In the genomic region with DNA sequence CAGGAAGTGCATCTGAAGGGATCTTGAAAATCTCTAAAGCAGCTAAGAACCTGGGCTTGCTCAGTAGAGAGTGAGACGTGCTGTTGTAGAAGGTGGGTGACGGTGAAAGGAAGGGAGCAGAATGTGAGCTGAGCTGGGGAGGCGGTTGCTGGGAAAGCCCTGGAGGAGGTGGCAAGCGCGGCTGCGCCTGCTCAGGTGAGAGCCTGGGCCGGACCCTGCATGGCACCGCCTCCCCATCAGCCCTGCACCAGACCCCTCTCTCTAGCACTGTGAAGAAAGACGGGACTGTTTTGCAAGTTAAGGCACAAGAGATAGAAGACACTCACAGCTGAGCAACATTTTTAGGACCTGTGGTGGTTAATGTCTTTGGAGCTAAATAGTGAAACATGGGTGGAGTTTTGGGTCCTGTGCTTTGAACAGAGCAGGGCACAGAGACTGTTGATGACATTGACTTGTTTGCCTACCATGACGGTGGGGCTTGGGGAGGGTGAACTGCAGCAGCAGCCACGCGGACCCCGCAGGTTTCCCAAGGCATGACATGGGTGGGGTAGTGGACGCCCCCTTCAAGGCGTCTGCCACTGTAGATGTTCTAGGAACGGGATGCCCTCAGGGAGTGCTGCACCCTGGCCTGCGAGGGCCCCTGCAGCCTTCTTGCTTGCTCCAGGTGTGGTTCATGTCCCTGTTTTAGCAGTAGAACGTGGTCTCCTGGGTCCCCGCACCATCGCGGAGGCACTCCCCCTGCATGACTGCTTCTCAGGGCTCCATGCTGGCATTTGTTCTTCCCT, we compare ENCODE assay signal across 25 cellular contexts.
"Had no signal": no experiment of that assay in that cellular context is flagged by ENCODE, and none has a peak within 500 bp of the region (broad histone marks: within the 10 kb centered on the region; RNA-seq: fewer than 3 reads in every experiment).

No MANE protein-coding gene starts in this region.

- H3K9me3 ChIP-seq: MG63 had no signal

- H3K4me1 Mint-ChIP-seq: activated B cell treated with CpG ODN at 0.5 μM for 24 hours; activated CD4-positive, alpha-beta T cell treated with anti-CD3 and anti-CD28 coated beads, Interleukin-2, amount 10 ng/mL, durations not matched to agents 24 days and 14 days; activated CD8-positive, alpha-beta memory T cell treated with anti-CD3 and anti-CD28 coated beads, Interleukin-2, amount 10 ng/mL, durations not matched to agents 7 days and 5 days had no signal

- H3K4me3 ChIP-seq: MG63, PC-9 had no signal

- ATAC-seq: activated CD8-positive, alpha-beta memory T cell treated with anti-CD3 and anti-CD28 coated beads, Interleukin-2, amount 10 ng/mL, durations not matched to agents 7 days and 5 days; activated T-cell treated with anti-CD3 and anti-CD28 coated beads, Interleukin-2, amount 50 U/mL, for 4 hours; T-helper 17 cell had no signal

- H3K36me3 Mint-ChIP-seq: activated CD8-positive, alpha-beta memory T cell treated with anti-CD3 and anti-CD28 coated beads, Interleukin-2, amount 10 ng/mL, durations not matched to agents 7 days and 5 days; activated naive CD8-positive, alpha-beta T cell had no signal

- H3K27me3 Mint-ChIP-seq: activated CD4-positive, alpha-beta T cell treated with anti-CD3 and anti-CD28 coated beads, Interleukin-2, amount 10 ng/mL, durations not matched to agents 24 days and 14 days had no signal

- H3K4me2 ChIP-seq: KMS-11, PC-9 had no signal

- FAIRE-seq: TTC549 had no signal

- H3K27ac Mint-ChIP-seq: activated B cell treated with CpG ODN at 0.5 μM for 24 hours; activated CD4-positive, alpha-beta T cell treated with anti-CD3 and anti-CD28 coated beads, Interleukin-2, amount 10 ng/mL, durations not matched to agents 24 days and 14 days; activated CD8-positive, alpha-beta memory T cell treated with anti-CD3 and anti-CD28 coated beads, Interleukin-2, amount 10 ng/mL, durations not matched to agents 7 days and 5 days; activated naive CD8-positive, alpha-beta T cell; T-helper 17 cell had no signal

- H2AFZ ChIP-seq: PC-9 had no signal

- H3K27me3 ChIP-seq: brain microvascular endothelial cell, MG63 had no signal

- H3K9me3 Mint-ChIP-seq: activated B cell treated with CpG ODN at 0.5 μM for 24 hours; activated CD4-positive, alpha-beta T cell treated with anti-CD3 and anti-CD28 coated beads, Interleukin-2, amount 10 ng/mL, durations not matched to agents 24 days and 14 days; activated T-cell treated with anti-CD3 and anti-CD28 coated beads, Interleukin-2, amount 50 U/mL, for 4 hours had no signal

- H3K36me3 ChIP-seq: brain microvascular endothelial cell, MG63 had no signal

- H3K4me3 Mint-ChIP-seq: activated B cell treated with CpG ODN at 0.5 μM for 24 hours; activated CD4-positive, alpha-beta T cell treated with anti-CD3 and anti-CD28 coated beads, Interleukin-2, amount 10 ng/mL, durations not matched to agents 24 days and 14 days; activated CD8-positive, alpha-beta memory T cell treated with anti-CD3 and anti-CD28 coated beads, Interleukin-2, amount 10 ng/mL, durations not matched to agents 7 days and 5 days; activated naive CD8-positive, alpha-beta T cell; activated T-cell treated with anti-CD3 and anti-CD28 coated beads, Interleukin-2, amount 50 U/mL, for 4 hours; T-helper 17 cell had no signal

- H3K9ac ChIP-seq: KMS-11 had no signal

- H3K27ac ChIP-seq: brain microvascular endothelial cell, KMS-11, PC-9 had no signal

- DNase-seq: activated B cell treated with CpG ODN at 0.5 μM for 24 hours; activated CD4-positive, alpha-beta T cell treated with anti-CD3 and anti-CD28 coated beads for 1 hour; activated CD4-positive, alpha-beta T cell treated with anti-CD3 and anti-CD28 coated beads, Interleukin-2, amount 10 ng/mL, durations not matched to agents 24 days and 14 days; activated CD4-positive, alpha-beta T cell treated with anti-CD3 and anti-CD28 coated beads, Interleukin-2, amount 50 U/mL, for 48 hours; activated CD8-positive, alpha-beta memory T cell treated with anti-CD3 and anti-CD28 coated beads, Interleukin-2, amount 10 ng/mL, durations not matched to agents 7 days and 5 days; activated effector memory CD4-positive, alpha-beta T cell treated with anti-CD3 and anti-CD28 coated beads, Interleukin-2, amount 50 U/mL, for 16 hours; activated naive CD4-positive, alpha-beta T cell treated with Interleukin-2 at 50 U/mL for 16 hours; activated T-cell treated with anti-CD3 and anti-CD28 coated beads, Interleukin-2, amount 50 U/mL, for 4 hours; amygdala; brain microvascular endothelial cell; cerebellar nuclear complex; MG63; NCI-H1105; NCI-H1436; NCI-H1694 treated with DMSO at 0.1 percent for 48 hours; NCI-H2081; NCI-H446; NCI-H524; PC-9; SHP77 treated with DMSO at 0.1 percent for 48 hours; T-helper 17 cell; T1000 had no signal
